In genomic region chr6:7542878-7543394, GRCh38 we compare ENCODE assay signal across 9 cellular contexts. TPM values are rescaled to one million over a fixed set of nuclear protein-coding genes. Genes with fewer than 3 reads are reported as not detected.
DNase-seq lines count a peak whose midpoint lies in the region; ATAC-seq and TF ChIP-seq lines count a peak whose summit lies in the region.
"Had no signal": no experiment of that assay in that cellular context is flagged by ENCODE, and none has a peak within 500 bp of the region (broad histone marks: within the 10 kb centered on the region; RNA-seq: fewer than 3 reads in every experiment).

No MANE protein-coding gene starts in this region.

- H3K9me3 ChIP-seq in heart left ventricle (no peaks in the 10 kb centered on the region), psoas muscle (no peaks in the 10 kb centered on the region)

- peak; percentile 72 to 86 (median 76) for ATAC-seq in heart left ventricle
- ATAC-seq in psoas muscle: peak in 1 of 4 donors; percentile 53
- no peak for ATAC-seq in HG02798 (IDR thresholded peaks at IDR 0.05; ENCODE audit: poor library complexity, unreplicated experiment)

- intact Hi-C loops in heart left ventricle (cut with DNase I): loop anchor here in 7 of 10 donors (2.0 to 5.0 kb wide), 4 partner anchors 49 to 118 kb away; partner anchors contain the start of gene SNRNP48 (in 1 of the 7)
- intact Hi-C loops in psoas muscle (cut with DNase I): no loop called here

- H3K27ac ChIP-seq in VCaP: peak overlapping the region; percentile 76
- H3K27ac ChIP-seq in heart left ventricle: peak overlapping the region; percentile 81 to 97 (median 92)
- no peak overlapping the region for H3K27ac ChIP-seq in psoas muscle

- peak in 1 of 2 donors; percentile 40 for TF ChIP-seq POLR2A in heart left ventricle (IDR thresholded peaks at IDR 0.05)

- DNase-seq in 8988T (peak; percentile 68), H7 (peak; percentile 84), heart left ventricle (peak; percentile 68 to 83 (median 75)), psoas muscle (peak; percentile 50 to 53)
- no peak for DNase-seq in activated CD4-positive, alpha-beta T cell treated with anti-CD3 and anti-CD28 coated beads for 4 hours
- no peak for DNase-seq in stimulated activated naive CD4-positive, alpha-beta T cell treated with Interleukin-2 at 50 U/mL for 16 hours (lab: John Stamatoyannopoulos, UW)

- peaks cover 0 to 27% (median 5%) of the 10 kb centered on the region in 12 donors for H3K4me1 ChIP-seq in heart left ventricle
- H3K4me1 ChIP-seq in psoas muscle: peaks cover 4% of the 10 kb centered on the region

- H3K27me3 ChIP-seq in H7 (ENCODE audit: control insufficient read depth, insufficient read depth, low read length): peaks cover 15% of the 10 kb centered on the region
- peaks cover 0 to 93% (median 35%) of the 10 kb centered on the region in 9 donors for H3K27me3 ChIP-seq in heart left ventricle
- H3K27me3 ChIP-seq in psoas muscle (ENCODE audit: insufficient read depth in 3 of 3, low read length in 2 of 3): peaks cover 0 to 94% (median 33%) of the 10 kb centered on the region in 3 donors

- H3K4me3 ChIP-seq in H7 (ENCODE audit: insufficient read depth, low read depth, low read length) (peak overlapping the region; percentile 93), heart left ventricle (peak overlapping the region; percentile 59 to 83 (median 70)), psoas muscle (peak overlapping the region; percentile 71)
- H3K4me3 ChIP-seq: GM12878 had no signal

- H3K36me3 ChIP-seq in H7 (replicated peaks; ENCODE audit: control insufficient read depth, insufficient read depth, low read length): no peaks in the 10 kb centered on the region
- no peaks in the 10 kb centered on the region for H3K36me3 ChIP-seq in heart left ventricle
- no peaks in the 10 kb centered on the region for H3K36me3 ChIP-seq in psoas muscle (ENCODE audit: insufficient read depth in 1 of 2, low read depth in 1 of 2)

- 2 to 3% (median 2%) methylated on average over 15 to 31 of the region's 31 CpGs for WGBS in heart left ventricle, 4 donors
- WGBS in psoas muscle, 3 donors: 5 to 8% (median 7%) methylated on average over 31 of the region's 31 CpGs

- no peak for TF ChIP-seq CTCF in VCaP (conservative IDR thresholded peaks at IDR 0.05)
- TF ChIP-seq CTCF in heart left ventricle (IDR thresholded peaks at IDR 0.05): no peak
- TF ChIP-seq CTCF in psoas muscle (IDR thresholded peaks at IDR 0.05): no peak

RNA-seq across cellular contexts. Expression of gene DSP, which starts 1.5 kb away (rescaled TPM):
- total RNA-seq in H7 (2014; rRNA removed; shearing (Covaris generic)): 33.9 and 58.0 TPM in 2 replicates
- total RNA-seq in heart left ventricle: 100 to 1,000 TPM; 238 to 373 (median 337) TPM
- polyA plus RNA-seq in heart left ventricle: 100 to 1,000 TPM in 1 of 2 donors, 10 to 100 TPM in 1; 81.9 to 130 TPM
- total RNA-seq in psoas muscle: under 1 TPM; 0.25 to 0.49 (median 0.36) TPM
- polyA plus RNA-seq in psoas muscle: under 1 TPM; 0.10 to 0.26 (median 0.11) TPM

RNA-seq across cellular contexts. Expression of gene SNRNP48, which starts 47.1 kb away (rescaled TPM):
- 12.2 and 18.9 TPM in 2 replicates for total RNA-seq in H7 (2014; rRNA removed; shearing (Covaris generic))
- total RNA-seq in heart left ventricle (10 to 100 TPM in 7 of 9 donors, 1 to 10 TPM in 2; 8.2 to 25.8 (median 13.3) TPM), psoas muscle (10 to 100 TPM in 2 of 4 donors, 1 to 10 TPM in 2; 8.3 to 11.8 (median 10.1) TPM)
- polyA plus RNA-seq in heart left ventricle (10 to 100 TPM in 1 of 2 donors, 1 to 10 TPM in 1; 9.0 to 20.4 TPM), psoas muscle (10 to 100 TPM in 1 of 3 donors, 1 to 10 TPM in 2; 8.8 to 40.8 (median 9.9) TPM)

Comparison
In these comparisons a context has a peak if more than half of its experiments do, and no peak if none do; other contexts are left out.
1. DNase-seq: peak in 8988T (single experiment), H7 (single experiment), heart left ventricle (5 of 5) and psoas muscle (2 of 2); none in activated CD4-positive, alpha-beta T cell treated with anti-CD3 and anti-CD28 coated beads for 4 hours (0 of 2) and stimulated activated naive CD4-positive, alpha-beta T cell treated with Interleukin-2 at 50 U/mL for 16 hours (single experiment).
2. RNA of gene DSP, which starts 1.5 kb away (total RNA-seq): 238 to 373 TPM in heart left ventricle and 33.9 to 58.0 TPM in H7; 0.25 to 0.49 TPM in psoas muscle; every median in the first group is over 10 times any median in the second.
3. intact Hi-C loops: an anchor here in heart left ventricle (2.0 to 5.0 kb wide); none called in psoas muscle.
4. Peak in every context shown above with its lines, with median percentiles within 50 percentile points of each other: H3K4me3 ChIP-seq.